ENCODE assay signal across 22 cellular contexts in the genomic region with DNA sequence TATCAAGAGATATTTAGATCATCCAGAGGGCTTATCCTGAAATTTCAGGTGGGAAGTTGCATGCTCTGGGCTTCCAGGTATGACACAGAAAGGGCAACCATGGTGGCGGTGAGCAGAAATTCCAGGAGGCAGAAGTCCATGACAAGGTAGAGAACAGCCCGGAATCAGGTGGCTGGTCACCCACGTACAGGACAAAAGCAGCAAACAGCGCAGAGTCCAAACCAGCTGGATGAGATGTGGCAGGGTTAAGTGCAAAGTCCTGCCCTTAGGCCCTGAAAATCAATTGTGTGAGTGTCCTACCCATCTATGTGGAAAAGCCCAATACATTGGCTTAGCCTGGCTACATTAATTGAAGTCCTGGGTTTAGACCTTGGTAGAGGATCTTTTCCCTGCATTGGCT. TPM values are rescaled to one million over a fixed set of nuclear protein-coding genes. Genes with fewer than 3 reads are reported as not detected.
DNase-seq lines count a peak whose midpoint lies in the region; ATAC-seq and TF ChIP-seq lines count a peak whose summit lies in the region.
"Had no signal": no experiment of that assay in that cellular context is flagged by ENCODE, and none has a peak within 500 bp of the region (broad histone marks: within the 10 kb centered on the region; RNA-seq: fewer than 3 reads in every experiment).

No MANE protein-coding gene starts in this region.

- TF ChIP-seq CTCF in WTC11 (IDR thresholded peaks at IDR 0.05) = no peak
- no peak for TF ChIP-seq CTCF in thyroid gland (IDR thresholded peaks at IDR 0.05)

- WGBS in thyroid gland, 2 donors = 30 to 59% methylated on average over 4 of the region's 4 CpGs

- no peaks in the 10 kb centered on the region for H3K9me3 Mint-ChIP-seq in WTC11
- H3K9me3 Mint-ChIP-seq: CD8-positive, alpha-beta memory T cell; HFFc6 had no signal

- no peaks in the 10 kb centered on the region for H3K9me3 ChIP-seq in thyroid gland
- H3K9me3 ChIP-seq: HAP-1 had no signal

- POLR2A ChIA-PET in WTC11 (lab: Charles Lee) = no interaction called here

- CTCF ChIA-PET in WTC11 (lab: Charles Lee) = no interaction called here

- TF ChIP-seq POLR2A in thyroid gland (IDR thresholded peaks at IDR 0.05) = no peak

- peak overlapping the region; percentile 86 to 97 (median 94) for H3K27ac ChIP-seq in thyroid gland

- ATAC-seq in WTC11 = no peak
- ATAC-seq: PC-3 had no signal

- H3K4me3 Mint-ChIP-seq in WTC11 = no peak overlapping the region

- no peak for DNase-seq in WTC11 (ENCODE audit: low spot score)
- DNase-seq in left kidney (ENCODE audit: low read depth, low spot score) = peak; percentile 44
- DNase-seq in mucosa of gallbladder (ENCODE audit: low spot score) = peak; percentile 36
- DNase-seq in thyroid gland = peak; percentile 86 to 89
- DNase-seq in 8988T = no peak
- no peak for DNase-seq in NCI-H1417 treated with DMSO at 0.1 percent for 48 hours (lab: John Stamatoyannopoulos, UW)
- DNase-seq in ecto neural progenitor cell (ENCODE audit: low spot score) = no peak
- DNase-seq: C1 segment of cervical spinal cord; Calu3; CD8-positive, alpha-beta memory T cell; DND-41; GOT3; HFFc6; NCI-H1105 treated with DMSO at 0.1 percent for 48 hours; NCI-H446; NCI-H524 treated with DMSO at 0.1 percent for 48 hours; NCI-H774; PC-3 had no signal

- no peaks in the 10 kb centered on the region for H3K27me3 ChIP-seq in thyroid gland

- no peaks in the 10 kb centered on the region for H3K36me3 ChIP-seq in thyroid gland
- H3K36me3 ChIP-seq: HAP-1 had no signal

- no peaks in the 10 kb centered on the region; the same call in 1 of the 2 replicates for H3K27me3 Mint-ChIP-seq in WTC11 (ENCODE audit: low read depth)
- H3K27me3 Mint-ChIP-seq: CD8-positive, alpha-beta memory T cell had no signal

- H3K4me3 ChIP-seq in thyroid gland (replicated peaks in 1 of 3) = no peak overlapping the region
- H3K4me3 ChIP-seq: HAP-1 had no signal

- peaks cover 6% of the 10 kb centered on the region for H3K4me1 Mint-ChIP-seq in WTC11

- intact Hi-C loops in thyroid gland (cut with DNase I) = no loop called here

- peaks cover 82 to 92% of the 10 kb centered on the region in 2 donors for H3K4me1 ChIP-seq in thyroid gland

- H3K36me3 Mint-ChIP-seq in WTC11 = no peaks in the 10 kb centered on the region
- H3K36me3 Mint-ChIP-seq: CD8-positive, alpha-beta memory T cell had no signal

- no peak overlapping the region for H3K27ac Mint-ChIP-seq in WTC11
- H3K27ac Mint-ChIP-seq: HFFc6 had no signal

TF ChIP-seq in WTC11, 78 proteins besides CTCF, POLR2A, EP300 and RAD21:
- TF ChIP-seq GABPB1 (CRISPR knock-in tag; IDR thresholded peaks at IDR 0.05) = 0 out of 2 replicates have a peak, but pooled peaks have one; percentile 22
- no peak for TF ChIP-seq TEAD4 (CRISPR knock-in tag; IDR thresholded peaks at IDR 0.05)
- TF ChIP-seq ZNF138 (CRISPR knock-in tag; conservative IDR thresholded peaks at IDR 0.05) = no peak

RNA-seq across cellular contexts. Expression of gene PPFIBP2, which starts 11.6 kb away (rescaled TPM):
- total RNA-seq in WTC11 (2021) (12.5 to 21.4 TPM (median 12.9 TPM) in 3 replicates), mucosa of gallbladder (104 TPM), thyroid gland (10 to 100 TPM; 64.3 to 91.9 (median 71.6) TPM)

RNA-seq across cellular contexts. Expression of gene OLFML1, which starts 40.1 kb away (rescaled TPM):
- total RNA-seq in WTC11 (2021) = 0.16 to 0.18 TPM in 2 of 3 replicates, not detected in the other
- 12.9 TPM for total RNA-seq in mucosa of gallbladder
- 10 to 100 TPM in 1 of 4 donors, 1 to 10 TPM in 3; 2.7 to 11.0 (median 5.8) TPM for total RNA-seq in thyroid gland
- total RNA-seq: A673; Calu3; CD8-positive, alpha-beta memory T cell; LHCN-M2; MCF 10A; PC-3 had no signal

Comparison
In these comparisons a context has a peak if more than half of its experiments do, and no peak if none do; other contexts are left out.
1. DNase-seq: peak in left kidney (single experiment), mucosa of gallbladder (single experiment) and thyroid gland (2 of 2); none in WTC11 (single experiment), 8988T (single experiment), NCI-H1417 treated with DMSO at 0.1 percent for 48 hours (single experiment) and ecto neural progenitor cell (single experiment).